Comparison of ENCODE assay signal across 1 cellular context in the genomic region with DNA sequence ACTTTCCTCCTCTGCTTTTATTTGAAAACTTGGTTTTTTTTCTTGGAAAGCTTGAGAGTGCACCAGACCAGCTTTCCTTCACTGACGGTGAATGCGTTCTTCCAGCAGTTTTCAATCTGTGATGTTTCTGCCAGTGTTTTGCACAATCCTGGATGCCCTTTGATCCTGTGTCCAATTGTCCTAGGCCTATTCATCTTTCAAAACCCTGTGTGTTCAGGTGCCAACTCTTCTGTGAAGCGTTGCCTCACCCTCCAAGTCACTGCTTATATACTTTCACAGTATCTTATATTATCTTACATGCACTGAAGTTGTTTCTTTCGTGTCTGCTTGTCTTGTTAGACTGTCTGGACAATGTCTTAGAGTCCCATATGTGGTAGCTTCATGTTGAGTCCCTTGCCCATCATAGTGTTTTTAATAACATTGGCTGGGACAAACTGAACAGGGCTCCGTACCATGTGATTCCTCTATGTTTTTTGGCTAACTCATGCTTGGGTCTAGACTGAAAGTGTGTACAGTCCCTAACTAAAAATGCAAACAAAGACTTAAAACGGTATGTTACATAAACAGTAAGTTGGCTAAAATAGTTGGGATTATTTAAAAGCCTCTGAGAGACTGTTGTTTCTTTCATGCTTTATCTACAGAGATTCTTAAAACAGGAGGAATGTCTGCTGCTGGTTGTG.
A peak's percentile ranks its signal among the peaks of the same experiment; 100 is the strongest.
TF ChIP-seq lines count a peak whose summit lies in the region.

No MANE protein-coding gene starts in this region.

TF ChIP-seq in liver, 16 proteins besides CTCF, POLR2A, EP300 and RAD21 (continued from another document):
- TF ChIP-seq, protein P1, sequence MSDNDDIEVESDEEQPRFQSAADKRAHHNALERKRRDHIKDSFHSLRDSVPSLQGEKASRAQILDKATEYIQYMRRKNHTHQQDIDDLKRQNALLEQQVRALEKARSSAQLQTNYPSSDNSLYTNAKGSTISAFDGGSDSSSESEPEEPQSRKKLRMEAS (IDR thresholded peaks at IDR 0.05) = peak; percentile 84
- TF ChIP-seq FOXA2 (IDR thresholded peaks at IDR 0.05) = peak; percentile 31
- peak; percentile 89 for TF ChIP-seq SP1 (IDR thresholded peaks at IDR 0.05)
- TF ChIP-seq NR2F2 (IDR thresholded peaks at IDR 0.05) = peak; percentile 86
- peak; percentile 95 for TF ChIP-seq TAF1 (conservative IDR thresholded peaks at IDR 0.05)
